In the genomic region with DNA sequence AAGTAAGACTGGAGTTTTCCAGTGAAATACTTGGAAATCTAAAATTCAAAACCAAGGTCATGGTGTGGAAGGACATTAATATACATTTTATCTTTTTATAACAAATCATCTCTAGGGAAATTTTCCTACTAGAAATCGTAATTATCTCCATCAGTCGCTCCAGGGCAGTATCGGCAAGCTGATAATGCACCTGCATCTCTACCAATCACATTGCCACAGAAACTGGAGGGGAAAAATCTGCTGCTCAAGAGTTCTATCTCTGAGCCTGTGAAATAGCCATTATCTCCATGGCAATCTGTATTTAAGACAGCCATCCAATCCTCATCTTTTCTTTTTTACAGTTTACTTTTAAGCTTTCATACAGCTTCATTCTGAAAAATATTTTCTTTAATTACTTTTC, we compare ENCODE assay signal across 35 cellular contexts.
"Had no signal": no experiment of that assay in that cellular context is flagged by ENCODE, and none has a peak within 500 bp of the region (broad histone marks: within the 10 kb centered on the region; RNA-seq: fewer than 3 reads in every experiment).

No MANE protein-coding gene starts in this region.

- H3K4me2 ChIP-seq: KMS-11 had no signal

- H3K9me3 ChIP-seq: MG63 had no signal

- H3K36me3 ChIP-seq: MG63 had no signal

- DNase-seq: Karpas-422, Kasumi-1, KG1, MG63, MM.1S, MV-4-11, NCI-H1048, NCI-H1092, NCI-H1092 treated with DMSO at 0.1 percent for 48 hours, NCI-H1105, NCI-H1105 treated with DMSO at 0.1 percent for 48 hours, NCI-H1417 treated with DMSO at 0.1 percent for 48 hours, NCI-H1436, NCI-H1436 treated with DMSO at 0.1 percent for 48 hours, NCI-H1694, NCI-H1694 treated with DMSO at 0.1 percent for 48 hours, NCI-H187, NCI-H187 treated with DMSO at 0.1 percent for 48 hours, NCI-H1930, NCI-H2029, NCI-H2029 treated with DMSO at 0.1 percent for 48 hours, NCI-H2081, NCI-H2081 treated with DMSO at 0.1 percent for 48 hours, NCI-H2107, NCI-H2171, NCI-H2171 treated with DMSO at 0.1 percent for 48 hours, NCI-H2227 treated with DMSO at 0.1 percent for 48 hours, NCI-H226, NCI-H345, NCI-H446, NCI-H446 treated with DMSO at 0.1 percent for 48 hours, NCI-H510A, NCI-H510A treated with DMSO at 0.1 percent for 48 hours, NCI-H524 had no signal

- H3K9ac ChIP-seq: KMS-11 had no signal

- H3K4me3 ChIP-seq: MG63 had no signal

- H3K27me3 ChIP-seq: MG63 had no signal

- H3K27ac ChIP-seq: KMS-11 had no signal
